Comparison of ENCODE assay signal across 1 cellular context in the genomic region with DNA sequence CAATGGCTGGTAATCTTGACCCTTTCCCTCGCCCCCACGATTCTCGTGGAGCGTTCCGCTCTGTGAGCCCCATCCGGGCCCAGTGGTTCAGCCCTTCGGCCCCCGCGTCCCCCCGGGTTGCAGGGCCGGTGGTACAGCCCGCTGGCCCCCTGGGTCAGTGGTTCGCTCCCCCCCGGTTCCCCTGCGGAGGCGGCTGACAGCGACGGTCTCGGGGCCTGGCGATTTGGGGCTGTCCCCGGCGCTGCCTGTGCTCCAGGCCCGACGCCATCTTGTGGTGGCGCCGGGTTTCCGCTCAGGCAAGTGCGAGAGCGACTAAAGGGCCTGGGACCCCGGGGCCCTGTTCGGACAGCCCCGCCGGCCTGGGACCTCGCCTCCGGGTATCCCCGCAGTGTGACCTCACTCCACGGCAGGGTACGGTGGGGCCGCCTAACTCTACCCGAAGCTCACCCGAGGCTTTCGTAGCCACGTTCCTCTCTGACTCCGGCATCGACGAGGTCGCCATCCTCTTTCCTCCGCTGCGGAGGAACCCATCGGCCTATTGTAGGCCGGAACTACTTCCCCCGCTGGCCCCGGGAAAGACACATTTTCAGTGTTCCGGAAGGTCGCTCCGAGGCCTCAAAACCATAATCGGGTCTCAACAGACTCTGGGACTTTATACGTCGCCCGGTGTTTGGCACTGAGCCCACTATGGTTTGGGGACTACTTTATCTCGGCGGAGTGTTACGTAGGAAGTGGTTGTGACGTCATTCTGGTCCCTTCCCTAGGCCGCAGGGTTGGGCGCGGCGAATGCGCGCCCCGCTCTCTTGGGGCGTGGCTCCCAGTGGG.
TF ChIP-seq lines count a peak whose summit lies in the region.

A gene with protein sequence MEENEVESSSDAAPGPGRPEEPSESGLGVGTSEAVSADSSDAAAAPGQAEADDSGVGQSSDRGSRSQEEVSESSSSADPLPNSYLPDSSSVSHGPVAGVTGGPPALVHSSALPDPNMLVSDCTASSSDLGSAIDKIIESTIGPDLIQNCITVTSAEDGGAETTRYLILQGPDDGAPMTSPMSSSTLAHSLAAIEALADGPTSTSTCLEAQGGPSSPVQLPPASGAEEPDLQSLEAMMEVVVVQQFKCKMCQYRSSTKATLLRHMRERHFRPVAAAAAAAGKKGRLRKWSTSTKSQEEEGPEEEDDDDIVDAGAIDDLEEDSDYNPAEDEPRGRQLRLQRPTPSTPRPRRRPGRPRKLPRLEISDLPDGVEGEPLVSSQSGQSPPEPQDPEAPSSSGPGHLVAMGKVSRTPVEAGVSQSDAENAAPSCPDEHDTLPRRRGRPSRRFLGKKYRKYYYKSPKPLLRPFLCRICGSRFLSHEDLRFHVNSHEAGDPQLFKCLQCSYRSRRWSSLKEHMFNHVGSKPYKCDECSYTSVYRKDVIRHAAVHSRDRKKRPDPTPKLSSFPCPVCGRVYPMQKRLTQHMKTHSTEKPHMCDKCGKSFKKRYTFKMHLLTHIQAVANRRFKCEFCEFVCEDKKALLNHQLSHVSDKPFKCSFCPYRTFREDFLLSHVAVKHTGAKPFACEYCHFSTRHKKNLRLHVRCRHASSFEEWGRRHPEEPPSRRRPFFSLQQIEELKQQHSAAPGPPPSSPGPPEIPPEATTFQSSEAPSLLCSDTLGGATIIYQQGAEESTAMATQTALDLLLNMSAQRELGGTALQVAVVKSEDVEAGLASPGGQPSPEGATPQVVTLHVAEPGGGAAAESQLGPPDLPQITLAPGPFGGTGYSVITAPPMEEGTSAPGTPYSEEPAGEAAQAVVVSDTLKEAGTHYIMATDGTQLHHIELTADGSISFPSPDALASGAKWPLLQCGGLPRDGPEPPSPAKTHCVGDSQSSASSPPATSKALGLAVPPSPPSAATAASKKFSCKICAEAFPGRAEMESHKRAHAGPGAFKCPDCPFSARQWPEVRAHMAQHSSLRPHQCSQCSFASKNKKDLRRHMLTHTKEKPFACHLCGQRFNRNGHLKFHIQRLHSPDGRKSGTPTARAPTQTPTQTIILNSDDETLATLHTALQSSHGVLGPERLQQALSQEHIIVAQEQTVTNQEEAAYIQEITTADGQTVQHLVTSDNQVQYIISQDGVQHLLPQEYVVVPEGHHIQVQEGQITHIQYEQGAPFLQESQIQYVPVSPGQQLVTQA (N-terminal part only) (minus strand): TSS at position 529 of the 825 bp plus-strand sequence. CDS start 793 bp downstream, outside the sequence.

TF ChIP-seq in HEK293, 187 proteins besides CTCF, POLR2A, EP300 and RAD21 (continued from another document and continues in another):
- TF ChIP-seq, protein P1, sequence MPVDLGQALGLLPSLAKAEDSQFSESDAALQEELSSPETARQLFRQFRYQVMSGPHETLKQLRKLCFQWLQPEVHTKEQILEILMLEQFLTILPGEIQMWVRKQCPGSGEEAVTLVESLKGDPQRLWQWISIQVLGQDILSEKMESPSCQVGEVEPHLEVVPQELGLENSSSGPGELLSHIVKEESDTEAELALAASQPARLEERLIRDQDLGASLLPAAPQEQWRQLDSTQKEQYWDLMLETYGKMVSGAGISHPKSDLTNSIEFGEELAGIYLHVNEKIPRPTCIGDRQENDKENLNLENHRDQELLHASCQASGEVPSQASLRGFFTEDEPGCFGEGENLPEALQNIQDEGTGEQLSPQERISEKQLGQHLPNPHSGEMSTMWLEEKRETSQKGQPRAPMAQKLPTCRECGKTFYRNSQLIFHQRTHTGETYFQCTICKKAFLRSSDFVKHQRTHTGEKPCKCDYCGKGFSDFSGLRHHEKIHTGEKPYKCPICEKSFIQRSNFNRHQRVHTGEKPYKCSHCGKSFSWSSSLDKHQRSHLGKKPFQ (tag by site-specific recombination; IDR thresholded peaks at IDR 0.05), result peak; percentile 84
- TF ChIP-seq, protein P2, sequence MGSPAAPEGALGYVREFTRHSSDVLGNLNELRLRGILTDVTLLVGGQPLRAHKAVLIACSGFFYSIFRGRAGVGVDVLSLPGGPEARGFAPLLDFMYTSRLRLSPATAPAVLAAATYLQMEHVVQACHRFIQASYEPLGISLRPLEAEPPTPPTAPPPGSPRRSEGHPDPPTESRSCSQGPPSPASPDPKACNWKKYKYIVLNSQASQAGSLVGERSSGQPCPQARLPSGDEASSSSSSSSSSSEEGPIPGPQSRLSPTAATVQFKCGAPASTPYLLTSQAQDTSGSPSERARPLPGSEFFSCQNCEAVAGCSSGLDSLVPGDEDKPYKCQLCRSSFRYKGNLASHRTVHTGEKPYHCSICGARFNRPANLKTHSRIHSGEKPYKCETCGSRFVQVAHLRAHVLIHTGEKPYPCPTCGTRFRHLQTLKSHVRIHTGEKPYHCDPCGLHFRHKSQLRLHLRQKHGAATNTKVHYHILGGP (tag by site-specific recombination; IDR thresholded peaks at IDR 0.05), result no peak
- no peak for TF ChIP-seq SETDB1 (IDR thresholded peaks at IDR 0.05; ENCODE audit: insufficient read length, low read length)
- no peak for TF ChIP-seq ZNF23 (tag by site-specific recombination; IDR thresholded peaks at IDR 0.05; ENCODE audit: borderline replicate concordance)
- TF ChIP-seq ZNF830 (tag by site-specific recombination; IDR thresholded peaks at IDR 0.05; ENCODE audit: low read depth), result no peak
- TF ChIP-seq OSR2 (tag by site-specific recombination; IDR thresholded peaks at IDR 0.05), result peak; percentile 46; the same call in 1 of the 2 replicates
- TF ChIP-seq, protein P3, sequence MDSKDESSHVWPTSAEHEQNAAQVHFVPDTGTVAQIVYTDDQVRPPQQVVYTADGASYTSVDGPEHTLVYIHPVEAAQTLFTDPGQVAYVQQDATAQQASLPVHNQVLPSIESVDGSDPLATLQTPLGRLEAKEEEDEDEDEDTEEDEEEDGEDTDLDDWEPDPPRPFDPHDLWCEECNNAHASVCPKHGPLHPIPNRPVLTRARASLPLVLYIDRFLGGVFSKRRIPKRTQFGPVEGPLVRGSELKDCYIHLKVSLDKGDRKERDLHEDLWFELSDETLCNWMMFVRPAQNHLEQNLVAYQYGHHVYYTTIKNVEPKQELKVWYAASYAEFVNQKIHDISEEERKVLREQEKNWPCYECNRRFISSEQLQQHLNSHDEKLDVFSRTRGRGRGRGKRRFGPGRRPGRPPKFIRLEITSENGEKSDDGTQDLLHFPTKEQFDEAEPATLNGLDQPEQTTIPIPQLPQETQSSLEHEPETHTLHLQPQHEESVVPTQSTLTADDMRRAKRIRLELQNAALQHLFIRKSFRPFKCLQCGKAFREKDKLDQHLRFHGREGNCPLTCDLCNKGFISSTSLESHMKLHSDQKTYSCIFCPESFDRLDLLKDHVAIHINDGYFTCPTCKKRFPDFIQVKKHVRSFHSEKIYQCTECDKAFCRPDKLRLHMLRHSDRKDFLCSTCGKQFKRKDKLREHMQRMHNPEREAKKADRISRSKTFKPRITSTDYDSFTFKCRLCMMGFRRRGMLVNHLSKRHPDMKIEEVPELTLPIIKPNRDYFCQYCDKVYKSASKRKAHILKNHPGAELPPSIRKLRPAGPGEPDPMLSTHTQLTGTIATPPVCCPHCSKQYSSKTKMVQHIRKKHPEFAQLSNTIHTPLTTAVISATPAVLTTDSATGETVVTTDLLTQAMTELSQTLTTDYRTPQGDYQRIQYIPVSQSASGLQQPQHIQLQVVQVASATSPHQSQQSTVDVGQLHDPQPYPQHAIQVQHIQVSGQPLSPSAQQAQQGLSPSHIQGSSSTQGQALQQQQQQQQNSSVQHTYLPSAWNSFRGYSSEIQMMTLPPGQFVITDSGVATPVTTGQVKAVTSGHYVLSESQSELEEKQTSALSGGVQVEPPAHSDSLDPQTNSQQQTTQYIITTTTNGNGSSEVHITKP (tag by site-specific recombination; IDR thresholded peaks at IDR 0.05), result peak; percentile 100
- TF ChIP-seq ZNF423 (tag by site-specific recombination; IDR thresholded peaks at IDR 0.05), result peak; percentile 39; the same call in 1 of the 2 replicates
- no peak for TF ChIP-seq ZNF560 (tag by site-specific recombination; IDR thresholded peaks at IDR 0.05; ENCODE audit: borderline replicate concordance)
- peak; percentile 56; the same call in 1 of the 2 replicates for TF ChIP-seq ZNF600 (tag by site-specific recombination; IDR thresholded peaks at IDR 0.05)
- no peak for TF ChIP-seq ZNF114 (tag by site-specific recombination; IDR thresholded peaks at IDR 0.05)
- peak; percentile 96 for TF ChIP-seq ZBTB17 (tag by site-specific recombination; IDR thresholded peaks at IDR 0.05)
- peak; percentile 100 for TF ChIP-seq ZNF335 (tag by site-specific recombination; conservative IDR thresholded peaks at IDR 0.05)
- peak; percentile 74; the same call in 1 of the 2 replicates for TF ChIP-seq ZNF10 (tag by site-specific recombination; IDR thresholded peaks at IDR 0.05)
- 0 out of 2 replicates have a peak, but pooled peaks have one; percentile 73 for TF ChIP-seq ZNF155 (tag by site-specific recombination; IDR thresholded peaks at IDR 0.05)
- peak; percentile 83 for TF ChIP-seq ZNF558 (tag by site-specific recombination; IDR thresholded peaks at IDR 0.05)
- TF ChIP-seq, protein P4, sequence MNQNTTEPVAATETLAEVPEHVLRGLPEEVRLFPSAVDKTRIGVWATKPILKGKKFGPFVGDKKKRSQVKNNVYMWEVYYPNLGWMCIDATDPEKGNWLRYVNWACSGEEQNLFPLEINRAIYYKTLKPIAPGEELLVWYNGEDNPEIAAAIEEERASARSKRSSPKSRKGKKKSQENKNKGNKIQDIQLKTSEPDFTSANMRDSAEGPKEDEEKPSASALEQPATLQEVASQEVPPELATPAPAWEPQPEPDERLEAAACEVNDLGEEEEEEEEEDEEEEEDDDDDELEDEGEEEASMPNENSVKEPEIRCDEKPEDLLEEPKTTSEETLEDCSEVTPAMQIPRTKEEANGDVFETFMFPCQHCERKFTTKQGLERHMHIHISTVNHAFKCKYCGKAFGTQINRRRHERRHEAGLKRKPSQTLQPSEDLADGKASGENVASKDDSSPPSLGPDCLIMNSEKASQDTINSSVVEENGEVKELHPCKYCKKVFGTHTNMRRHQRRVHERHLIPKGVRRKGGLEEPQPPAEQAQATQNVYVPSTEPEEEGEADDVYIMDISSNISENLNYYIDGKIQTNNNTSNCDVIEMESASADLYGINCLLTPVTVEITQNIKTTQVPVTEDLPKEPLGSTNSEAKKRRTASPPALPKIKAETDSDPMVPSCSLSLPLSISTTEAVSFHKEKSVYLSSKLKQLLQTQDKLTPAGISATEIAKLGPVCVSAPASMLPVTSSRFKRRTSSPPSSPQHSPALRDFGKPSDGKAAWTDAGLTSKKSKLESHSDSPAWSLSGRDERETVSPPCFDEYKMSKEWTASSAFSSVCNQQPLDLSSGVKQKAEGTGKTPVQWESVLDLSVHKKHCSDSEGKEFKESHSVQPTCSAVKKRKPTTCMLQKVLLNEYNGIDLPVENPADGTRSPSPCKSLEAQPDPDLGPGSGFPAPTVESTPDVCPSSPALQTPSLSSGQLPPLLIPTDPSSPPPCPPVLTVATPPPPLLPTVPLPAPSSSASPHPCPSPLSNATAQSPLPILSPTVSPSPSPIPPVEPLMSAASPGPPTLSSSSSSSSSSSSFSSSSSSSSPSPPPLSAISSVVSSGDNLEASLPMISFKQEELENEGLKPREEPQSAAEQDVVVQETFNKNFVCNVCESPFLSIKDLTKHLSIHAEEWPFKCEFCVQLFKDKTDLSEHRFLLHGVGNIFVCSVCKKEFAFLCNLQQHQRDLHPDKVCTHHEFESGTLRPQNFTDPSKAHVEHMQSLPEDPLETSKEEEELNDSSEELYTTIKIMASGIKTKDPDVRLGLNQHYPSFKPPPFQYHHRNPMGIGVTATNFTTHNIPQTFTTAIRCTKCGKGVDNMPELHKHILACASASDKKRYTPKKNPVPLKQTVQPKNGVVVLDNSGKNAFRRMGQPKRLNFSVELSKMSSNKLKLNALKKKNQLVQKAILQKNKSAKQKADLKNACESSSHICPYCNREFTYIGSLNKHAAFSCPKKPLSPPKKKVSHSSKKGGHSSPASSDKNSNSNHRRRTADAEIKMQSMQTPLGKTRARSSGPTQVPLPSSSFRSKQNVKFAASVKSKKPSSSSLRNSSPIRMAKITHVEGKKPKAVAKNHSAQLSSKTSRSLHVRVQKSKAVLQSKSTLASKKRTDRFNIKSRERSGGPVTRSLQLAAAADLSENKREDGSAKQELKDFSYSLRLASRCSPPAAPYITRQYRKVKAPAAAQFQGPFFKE (tag by site-specific recombination; IDR thresholded peaks at IDR 0.05; ENCODE audit: borderline replicate concordance), result no peak
- TF ChIP-seq, protein P5, sequence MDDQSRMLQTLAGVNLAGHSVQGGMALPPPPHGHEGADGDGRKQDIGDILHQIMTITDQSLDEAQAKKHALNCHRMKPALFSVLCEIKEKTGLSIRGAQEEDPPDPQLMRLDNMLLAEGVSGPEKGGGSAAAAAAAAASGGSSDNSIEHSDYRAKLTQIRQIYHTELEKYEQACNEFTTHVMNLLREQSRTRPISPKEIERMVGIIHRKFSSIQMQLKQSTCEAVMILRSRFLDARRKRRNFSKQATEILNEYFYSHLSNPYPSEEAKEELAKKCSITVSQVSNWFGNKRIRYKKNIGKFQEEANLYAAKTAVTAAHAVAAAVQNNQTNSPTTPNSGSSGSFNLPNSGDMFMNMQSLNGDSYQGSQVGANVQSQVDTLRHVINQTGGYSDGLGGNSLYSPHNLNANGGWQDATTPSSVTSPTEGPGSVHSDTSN (CRISPR knock-in tag; IDR thresholded peaks at IDR 0.05), result 0 out of 2 replicates have a peak, but pooled peaks have one; percentile 71
- TF ChIP-seq, protein P6, sequence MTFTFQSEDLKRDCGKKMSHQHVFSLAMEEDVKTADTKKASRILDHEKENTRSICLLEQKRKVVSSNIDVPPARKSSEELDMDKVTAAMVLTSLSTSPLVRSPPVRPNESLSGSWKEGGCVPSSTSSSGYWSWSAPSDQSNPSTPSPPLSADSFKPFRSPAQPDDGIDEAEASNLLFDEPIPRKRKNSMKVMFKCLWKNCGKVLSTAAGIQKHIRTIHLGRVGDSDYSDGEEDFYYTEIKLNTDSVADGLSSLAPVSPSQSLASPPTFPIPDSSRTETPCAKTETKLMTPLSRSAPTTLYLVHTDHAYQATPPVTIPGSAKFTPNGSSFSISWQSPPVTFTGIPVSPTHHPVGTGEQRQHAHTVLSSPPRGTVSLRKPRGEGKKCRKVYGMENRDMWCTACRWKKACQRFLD (tag by site-specific recombination; IDR thresholded peaks at IDR 0.05), result no peak
- 0 out of 2 replicates have a peak, but pooled peaks have one; percentile 21 for TF ChIP-seq ZBTB1 (tag by site-specific recombination; IDR thresholded peaks at IDR 0.05)
- TF ChIP-seq ZNF37A (tag by site-specific recombination; IDR thresholded peaks at IDR 0.05), result 0 out of 2 replicates have a peak, but pooled peaks have one; percentile 38
- TF ChIP-seq ZNF501 (tag by site-specific recombination; IDR thresholded peaks at IDR 0.05), result peak; percentile 76
- TF ChIP-seq, protein P7, sequence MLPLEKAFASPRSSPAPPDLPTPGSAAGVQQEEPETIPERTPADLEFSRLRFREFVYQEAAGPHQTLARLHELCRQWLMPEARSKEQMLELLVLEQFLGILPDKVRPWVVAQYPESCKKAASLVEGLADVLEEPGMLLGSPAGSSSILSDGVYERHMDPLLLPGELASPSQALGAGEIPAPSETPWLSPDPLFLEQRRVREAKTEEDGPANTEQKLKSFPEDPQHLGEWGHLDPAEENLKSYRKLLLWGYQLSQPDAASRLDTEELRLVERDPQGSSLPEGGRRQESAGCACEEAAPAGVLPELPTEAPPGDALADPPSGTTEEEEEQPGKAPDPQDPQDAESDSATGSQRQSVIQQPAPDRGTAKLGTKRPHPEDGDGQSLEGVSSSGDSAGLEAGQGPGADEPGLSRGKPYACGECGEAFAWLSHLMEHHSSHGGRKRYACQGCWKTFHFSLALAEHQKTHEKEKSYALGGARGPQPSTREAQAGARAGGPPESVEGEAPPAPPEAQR (tag by site-specific recombination; IDR thresholded peaks at IDR 0.05), result peak; percentile 95
- peak; percentile 100 for TF ChIP-seq ZNF629 (tag by site-specific recombination; IDR thresholded peaks at IDR 0.05)
- no peak for TF ChIP-seq MZF1 (tag by site-specific recombination; IDR thresholded peaks at IDR 0.05; ENCODE audit: borderline replicate concordance)
